1 cellular context compared by ENCODE assay signal in genomic region chr11:66907751-66908173, GRCh38.
TF ChIP-seq lines count a peak whose summit lies in the region.

No MANE protein-coding gene starts in this region.

TF ChIP-seq in HepG2, 621 proteins besides CTCF, POLR2A, EP300 and RAD21 (continued from another document and continues in another):
- TF ChIP-seq CBX2 (IDR thresholded peaks at IDR 0.05; ENCODE audit: low read depth, low read length), result no peak
- no peak for TF ChIP-seq CBX2 (CRISPR knock-in tag; IDR thresholded peaks at IDR 0.05; ENCODE audit: low read depth)
- no peak for TF ChIP-seq ZBTB3 (CRISPR knock-in tag; IDR thresholded peaks at IDR 0.05; ENCODE audit: borderline replicate concordance, low read depth)
- TF ChIP-seq ZNF33B (CRISPR knock-in tag; IDR thresholded peaks at IDR 0.05), result no peak
- no peak; the same call in 1 of the 2 replicates for TF ChIP-seq ZNF142 (CRISPR knock-in tag; IDR thresholded peaks at IDR 0.05)
- TF ChIP-seq ISX (CRISPR knock-in tag; conservative IDR thresholded peaks at IDR 0.05), result no peak
- no peak for TF ChIP-seq ZXDC (CRISPR knock-in tag; IDR thresholded peaks at IDR 0.05)
- TF ChIP-seq ZNF326 (CRISPR knock-in tag; IDR thresholded peaks at IDR 0.05; ENCODE audit: borderline replicate concordance), result no peak
- TF ChIP-seq ZMYM2 (CRISPR knock-in tag; IDR thresholded peaks at IDR 0.05), result no peak
- peak; percentile 36 for TF ChIP-seq ZNF574 (CRISPR knock-in tag; IDR thresholded peaks at IDR 0.05)
- no peak for TF ChIP-seq HINFP (CRISPR knock-in tag; IDR thresholded peaks at IDR 0.05; ENCODE audit: low read depth)
- no peak for TF ChIP-seq NBN (conservative IDR thresholded peaks at IDR 0.05)
- no peak for TF ChIP-seq KLF12 (CRISPR knock-in tag; IDR thresholded peaks at IDR 0.05; ENCODE audit: borderline replicate concordance)
- TF ChIP-seq ZBTB46 (CRISPR knock-in tag; IDR thresholded peaks at IDR 0.05; ENCODE audit: borderline replicate concordance), result no peak
- TF ChIP-seq ASH2L (IDR thresholded peaks at IDR 0.05; ENCODE audit: insufficient read length, low read depth, low read length), result peak; percentile 32
- no peak for TF ChIP-seq ATF1 (CRISPR knock-in tag; IDR thresholded peaks at IDR 0.05)
- TF ChIP-seq ZSCAN9 (CRISPR knock-in tag; IDR thresholded peaks at IDR 0.05; ENCODE audit: borderline replicate concordance), result no peak; the same call in 1 of the 2 replicates
- TF ChIP-seq THAP8 (CRISPR knock-in tag; IDR thresholded peaks at IDR 0.05; ENCODE audit: borderline replicate concordance), result no peak
- no peak for TF ChIP-seq ZNF740 (CRISPR knock-in tag; IDR thresholded peaks at IDR 0.05)
- TF ChIP-seq HNF1A (IDR thresholded peaks at IDR 0.05; ENCODE audit: low read depth), result no peak
- TF ChIP-seq HNF1A (CRISPR knock-in tag; IDR thresholded peaks at IDR 0.05; ENCODE audit: borderline replicate concordance), result peak; percentile 36; the same call in 1 of the 2 replicates
